8 cellular contexts compared by ENCODE assay signal in genomic region chr10:102712843-102713242, GRCh38. TPM values are rescaled to one million over a fixed set of nuclear protein-coding genes. Genes with fewer than 3 reads are reported as not detected.
DNase-seq lines count a peak whose midpoint lies in the region; ATAC-seq and TF ChIP-seq lines count a peak whose summit lies in the region.

No MANE protein-coding gene starts in this region.

- H3K9me3 Mint-ChIP-seq in naive B cell = no peaks in the 10 kb centered on the region

- H3K27ac ChIP-seq in KOPT-K1 (ENCODE audit: low read depth, low read length, poor library complexity, severe bottlenecking) = peak overlapping the region; percentile 85
- H3K27ac ChIP-seq in caudate nucleus (ENCODE audit: low read depth, low read length) = peak overlapping the region; percentile 94

- POLR2A ChIA-PET in BJ (lab: Charles Lee) = interaction anchor here (0.6 to 0.9 kb wide), 3 partner anchors 31 to 1461 kb away, joined by 4 to 10 read pairs (median 6); partner anchors contain the start of gene WBP1L

- H3K9me3 ChIP-seq in KOPT-K1 (ENCODE audit: insufficient read depth, low read length, poor library complexity, severe bottlenecking) = no peaks in the 10 kb centered on the region

- TF ChIP-seq CTCF in BJ (IDR thresholded peaks at IDR 0.05; ENCODE audit: insufficient read depth, low read depth, low read length) = no peak

- peak overlapping the region in 4 of 6 donors; percentile 29 to 98 (median 80) for H3K27ac Mint-ChIP-seq in naive B cell

- H3K4me3 ChIP-seq in BJ (ENCODE audit: low read depth, low read length) = peak overlapping the region; percentile 94

- H3K4me1 Mint-ChIP-seq in naive B cell = peaks cover 23 to 34% (median 30%) of the 10 kb centered on the region in 3 donors

- H3K27me3 Mint-ChIP-seq in naive B cell = no peaks in the 10 kb centered on the region

- peak overlapping the region; percentile 88 to 99 (median 96) for H3K4me3 Mint-ChIP-seq in naive B cell

- CTCF ChIA-PET in BJ (lab: Yijun Ruan, JAX) = interaction anchor here (0.7 to 6.7 kb wide), 10 partner anchors 13 to 189 kb away, joined by 3 to 72 read pairs (median 3); partner anchors contain the start of gene TRIM8

- no peak for DNase-seq in BJ (ENCODE audit: low read depth)
- DNase-seq in caudate nucleus (lab: John Stamatoyannopoulos, UW) = no peak
- DNase-seq in naive B cell = no peak
- no peak for DNase-seq in left lobe of liver (ENCODE audit: low spot score)
- no peak for DNase-seq in activated CD4-positive, alpha-beta T cell treated with anti-CD3 and anti-CD28 coated beads, Interleukin-2, amount 50 U/mL, for 4 hours

- peaks cover 0 to 4% of the 10 kb centered on the region in 2 donors for H3K36me3 Mint-ChIP-seq in naive B cell

- ATAC-seq in naive B cell (ENCODE audit: low read depth in 2 of 2) (no peak), GM18519 (IDR thresholded peaks at IDR 0.05; ENCODE audit: low FRiP score, unreplicated experiment) (no peak), HG03354 (IDR thresholded peaks at IDR 0.05; ENCODE audit: poor library complexity, severe bottlenecking, unreplicated experiment) (no peak), left lobe of liver (no peak)

- H3K36me3 ChIP-seq in BJ (ENCODE audit: control insufficient read depth, insufficient read depth, low read length) (no peaks in the 10 kb centered on the region), KOPT-K1 (ENCODE audit: insufficient read depth, low read length) (peaks cover 11% of the 10 kb centered on the region)

- no peaks in the 10 kb centered on the region for H3K27me3 ChIP-seq in BJ (ENCODE audit: control insufficient read depth, insufficient read depth, low read length)

RNA-seq across cellular contexts. Expression of gene ARL3, which starts 1.4 kb away (rescaled TPM):
- 8.1 and 10.8 TPM in 2 replicates for polyA plus RNA-seq in BJ (2011; rRNA removed)
- polyA minus RNA-seq in BJ (2011; rRNA and poly(A)+ RNA removed) = 1.9 TPM in 2 replicates
- polyA plus RNA-seq in naive B cell (ENCODE audit: low read depth in 6 of 6) = 1 to 10 TPM in 5 of 6 donors, under 1 TPM in 1; 0.52 to 1.9 (median 1.6) TPM
- total RNA-seq in left lobe of liver = 2.5 TPM

RNA-seq across cellular contexts. Expression of gene SFXN2, which starts 1.6 kb away (rescaled TPM):
- polyA plus RNA-seq in BJ (2011; rRNA removed) (4.3 and 5.6 TPM in 2 replicates), naive B cell (ENCODE audit: low read depth in 6 of 6) (10 to 100 TPM in 2 of 6 donors, 1 to 10 TPM in 4; 2.6 to 14.1 (median 8.3) TPM)
- polyA minus RNA-seq in BJ (2011; rRNA and poly(A)+ RNA removed) = 4.9 and 11.6 TPM in 2 replicates
- 25.5 TPM for total RNA-seq in left lobe of liver

RNA-seq across cellular contexts. Expression of gene WBP1L, which starts 30.9 kb away (rescaled TPM):
- polyA plus RNA-seq in BJ (2011; rRNA removed) (45.3 and 52.4 TPM in 2 replicates), naive B cell (ENCODE audit: low read depth in 6 of 6) (10 to 100 TPM; 26.0 to 34.2 (median 29.7) TPM)
- 45.2 and 70.0 TPM in 2 replicates for polyA minus RNA-seq in BJ (2011; rRNA and poly(A)+ RNA removed)
- 33.0 TPM for total RNA-seq in left lobe of liver
